Comparison of ENCODE assay signal across 17 cellular contexts in genomic region chr12:80493466-80493865, GRCh38. TPM values are rescaled to one million over a fixed set of nuclear protein-coding genes. Genes with fewer than 3 reads are reported as not detected.
DNase-seq lines count a peak whose midpoint lies in the region; ATAC-seq and TF ChIP-seq lines count a peak whose summit lies in the region.
"Had no signal": no experiment of that assay in that cellular context is flagged by ENCODE, and none has a peak within 500 bp of the region (broad histone marks: within the 10 kb centered on the region; RNA-seq: fewer than 3 reads in every experiment).

No MANE protein-coding gene starts in this region.

- H3K9me3 Mint-ChIP-seq in WTC11: no peaks in the 10 kb centered on the region

- H3K4me3 Mint-ChIP-seq in WTC11: no peak overlapping the region
- H3K4me3 Mint-ChIP-seq: B cell; CD4-positive, alpha-beta T cell; CD8-positive, alpha-beta T cell had no signal

- POLR2A ChIA-PET in WTC11 (lab: Charles Lee): no interaction called here

- ATAC-seq in WTC11: no peak
- ATAC-seq: A549; CD8-positive, alpha-beta T cell had no signal

- H3K36me3 ChIP-seq in SJCRH30: no peaks in the 10 kb centered on the region
- H3K36me3 ChIP-seq: BLaER1 treated with 17β-estradiol and CSF1 and Interleukin-3, amounts not matched to agents 10 nM and 100 nM had no signal

- H3K4me1 ChIP-seq in SJCRH30: peaks cover 58% of the 10 kb centered on the region
- H3K4me1 ChIP-seq: A549 had no signal

- H3K9me3 ChIP-seq in SJCRH30 (replicated peaks): no peaks in the 10 kb centered on the region
- H3K9me3 ChIP-seq: A549, Caco-2 had no signal

- no peaks in the 10 kb centered on the region for H3K27me3 ChIP-seq in SJCRH30
- H3K27me3 ChIP-seq: BLaER1 treated with 17β-estradiol and CSF1 and Interleukin-3, amounts not matched to agents 10 nM and 100 nM had no signal

- TF ChIP-seq CTCF in WTC11 (IDR thresholded peaks at IDR 0.05): no peak

- CTCF ChIA-PET in WTC11 (lab: Charles Lee): no interaction called here

- peak overlapping the region; percentile 69 for H3K27ac ChIP-seq in SJCRH30
- H3K27ac ChIP-seq: 22Rv1; A549; BLaER1 treated with 17β-estradiol and CSF1 and Interleukin-3, amounts not matched to agents 10 nM and 100 nM; C4-2B had no signal

- DNase-seq in NCI-H510A (lab: John Stamatoyannopoulos, UW): peak; percentile 2
- DNase-seq in NCI-H510A treated with DMSO at 0.1 percent for 48 hours (lab: John Stamatoyannopoulos, UW): no peak
- DNase-seq in SJCRH30: peak; percentile 63 to 78
- no peak for DNase-seq in WTC11 (ENCODE audit: low spot score)
- no peak for DNase-seq in activated T-cell treated with anti-CD3 and anti-CD28 coated beads for 4 hours
- DNase-seq: AML-193; Caco-2; Calu3; CD4-positive, alpha-beta T cell; CD8-positive, alpha-beta T cell; DMS79 treated with DMSO at 0.1 percent for 48 hours; GF-D8 had no signal

- peaks cover 12% of the 10 kb centered on the region; the same call in 1 of the 2 replicates for H3K4me1 Mint-ChIP-seq in WTC11
- H3K4me1 Mint-ChIP-seq: B cell had no signal

- no peaks in the 10 kb centered on the region for H3K36me3 Mint-ChIP-seq in WTC11
- H3K36me3 Mint-ChIP-seq: CD8-positive, alpha-beta T cell had no signal

- H3K27me3 Mint-ChIP-seq in WTC11 (ENCODE audit: low read depth): no peaks in the 10 kb centered on the region
- H3K27me3 Mint-ChIP-seq: B cell; CD4-positive, alpha-beta T cell had no signal

- no peak overlapping the region for H3K4me3 ChIP-seq in SJCRH30
- H3K4me3 ChIP-seq: A549; BLaER1 treated with 17β-estradiol and CSF1 and Interleukin-3, amounts not matched to agents 10 nM and 100 nM had no signal

- no peak overlapping the region for H3K27ac Mint-ChIP-seq in WTC11
- H3K27ac Mint-ChIP-seq: B cell; CD4-positive, alpha-beta T cell; CD8-positive, alpha-beta T cell had no signal

TF ChIP-seq in WTC11, 78 proteins besides CTCF, POLR2A, EP300 and RAD21:
- TF ChIP-seq ZMAT4 (CRISPR knock-in tag; IDR thresholded peaks at IDR 0.05) (no peak), MYBL2 (CRISPR knock-in tag; IDR thresholded peaks at IDR 0.05) (no peak), NR2C2 (CRISPR knock-in tag; IDR thresholded peaks at IDR 0.05) (no peak), FOXJ3 (CRISPR knock-in tag; IDR thresholded peaks at IDR 0.05; ENCODE audit: borderline replicate concordance) (no peak), AFF4 (CRISPR knock-in tag; IDR thresholded peaks at IDR 0.05; ENCODE audit: borderline replicate concordance) (no peak), PRRX2 (CRISPR knock-in tag; IDR thresholded peaks at IDR 0.05) (no peak), ZBTB43 (CRISPR knock-in tag; IDR thresholded peaks at IDR 0.05) (no peak), STAT6 (CRISPR knock-in tag; conservative IDR thresholded peaks at IDR 0.05; ENCODE audit: low read depth) (no peak), GTF2I (CRISPR knock-in tag; conservative IDR thresholded peaks at IDR 0.05) (no peak)

RNA-seq across cellular contexts. Expression of gene PTPRQ, which starts 49.4 kb away (rescaled TPM):
- 6.6 and 7.4 TPM in 2 replicates for total RNA-seq in SJCRH30 (2014; rRNA removed; shearing (Covaris generic))
- total RNA-seq in WTC11 (2021): not detected in 3 replicates
- total RNA-seq: B cell; Caco-2; Calu3; CD4-positive, alpha-beta T cell; CD8-positive, alpha-beta T cell had no signal

Comparison
In these comparisons a context has a peak if more than half of its experiments do, and no peak if none do; other contexts are left out.
1. DNase-seq: peak in NCI-H510A (single experiment) and SJCRH30 (2 of 2); none in NCI-H510A treated with DMSO at 0.1 percent for 48 hours (single experiment), WTC11 (single experiment) and activated T-cell treated with anti-CD3 and anti-CD28 coated beads for 4 hours (single experiment).